Comparison of ENCODE assay signal across 28 cellular contexts in the genomic region with DNA sequence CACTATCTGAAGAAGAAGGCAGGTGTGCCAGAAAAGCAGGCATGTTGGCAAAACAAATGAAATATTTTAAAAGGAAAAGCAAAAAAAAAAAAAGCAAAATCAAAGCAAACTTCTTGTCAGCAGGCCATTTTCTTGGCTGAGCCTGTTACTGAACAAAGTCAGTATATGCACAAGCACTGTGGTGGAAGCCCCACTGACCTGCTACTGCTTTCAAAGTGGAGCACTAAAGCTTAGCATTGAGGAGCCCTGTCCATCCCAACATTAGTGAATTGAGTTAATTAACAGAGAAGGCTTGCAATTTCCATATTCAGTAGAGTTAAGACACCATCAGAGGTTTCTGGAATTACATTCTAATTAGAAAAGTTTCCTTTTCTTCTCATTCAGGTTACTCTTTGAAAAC.
DNase-seq lines count a peak whose midpoint lies in the region; ATAC-seq and TF ChIP-seq lines count a peak whose summit lies in the region.
"Had no signal": no experiment of that assay in that cellular context is flagged by ENCODE, and none has a peak within 500 bp of the region (broad histone marks: within the 10 kb centered on the region; RNA-seq: fewer than 3 reads in every experiment).

No MANE protein-coding gene starts in this region.

- H3K4me3 Mint-ChIP-seq in MCF 10A (ENCODE audit: unreplicated experiment), result no peak overlapping the region
- H3K4me3 Mint-ChIP-seq in WTC11, result no peak overlapping the region
- H3K4me3 Mint-ChIP-seq: activated CD4-positive, alpha-beta T cell treated with anti-CD3 and anti-CD28 coated beads for 36 hours; activated CD8-positive, alpha-beta T cell treated with anti-CD3 and anti-CD28 coated beads for 36 hours; activated naive CD4-positive, alpha-beta T cell treated with anti-CD3 and anti-CD28 coated beads, Interleukin-2, amount 10 ng/mL, durations not matched to agents 7 days and 5 days; activated T-helper 1 cell treated with anti-CD3 and anti-CD28 coated beads, Interleukin-12 subunit alpha, Interleukin-12 subunit beta, Interleukin-2, Interleukin-4 antibody, amounts not matched to agents 30 ng/mL and 10 ng/mL and 1 ng/mL, durations not matched to agents 14 hours and 24 hours and 36 hours; CD4-positive, alpha-beta T cell; naive thymus-derived CD8-positive, alpha-beta T cell had no signal

- H3K27me3 ChIP-seq in breast epithelium (no peaks in the 10 kb centered on the region), aorta (ENCODE audit: control insufficient read depth in 1 of 2, insufficient read depth in 2 of 2, low read length in 1 of 2) (no peaks in the 10 kb centered on the region)
- H3K27me3 ChIP-seq: brain microvascular endothelial cell, dorsolateral prefrontal cortex, tibial artery, vagina had no signal

- H3K4me3 ChIP-seq in breast epithelium, result no peak overlapping the region
- no peak overlapping the region for H3K4me3 ChIP-seq in aorta (ENCODE audit: low read length in 2 of 2)
- H3K4me3 ChIP-seq: GM12878, lung, PC-9, psoas muscle, tibial artery, vagina had no signal

- H3K4me1 Mint-ChIP-seq in MCF 10A (ENCODE audit: insufficient read depth, unreplicated experiment) (peaks cover 17% of the 10 kb centered on the region), WTC11 (peaks cover 15% of the 10 kb centered on the region)
- H3K4me1 Mint-ChIP-seq: activated CD4-positive, alpha-beta T cell treated with anti-CD3 and anti-CD28 coated beads for 36 hours; activated naive CD4-positive, alpha-beta T cell treated with anti-CD3 and anti-CD28 coated beads, Interleukin-2, amount 10 ng/mL, durations not matched to agents 7 days and 5 days had no signal

- no peaks in the 10 kb centered on the region for H3K4me1 ChIP-seq in breast epithelium
- H3K4me1 ChIP-seq in aorta (ENCODE audit: control insufficient read depth in 1 of 2, insufficient read depth in 2 of 2, low read length in 2 of 2), result no peaks in the 10 kb centered on the region
- H3K4me1 ChIP-seq: psoas muscle, tibial artery had no signal

- DNase-seq in DMS53 (lab: John Stamatoyannopoulos, UW) (peak; percentile 30), DMS53 treated with DMSO at 0.1 percent for 48 hours (lab: John Stamatoyannopoulos, UW; ENCODE audit: unreplicated experiment) (no peak), MCF 10A (ENCODE audit: unreplicated experiment) (no peak), breast epithelium (ENCODE audit: low spot score in 2 of 2) (no peak), WTC11 (ENCODE audit: low spot score) (no peak), retina (peak; percentile 47), NCI-H774 (lab: John Stamatoyannopoulos, UW) (no peak), aorta (no peak)
- DNase-seq: activated CD4-positive, alpha-beta T cell treated with anti-CD3 and anti-CD28 coated beads for 36 hours; activated CD8-positive, alpha-beta memory T cell treated with anti-CD3 and anti-CD28 coated beads, Interleukin-2, amount 50 U/mL, for 48 hours; activated CD8-positive, alpha-beta T cell treated with anti-CD3 and anti-CD28 coated beads for 36 hours; activated naive CD4-positive, alpha-beta T cell treated with anti-CD3 and anti-CD28 coated beads, Interleukin-2, amount 10 ng/mL, durations not matched to agents 7 days and 5 days; brain microvascular endothelial cell; CD4-positive, alpha-beta T cell; dorsolateral prefrontal cortex; naive thymus-derived CD8-positive, alpha-beta T cell; NCI-H187 treated with DMSO at 0.1 percent for 48 hours; NCI-H2227 treated with DMSO at 0.1 percent for 48 hours; occipital lobe; PC-9; psoas muscle; stimulated activated CD4-positive, alpha-beta T cell treated with anti-CD3 and anti-CD28 coated beads, Interleukin-4, amount 100 ng/mL, for 24 hours; tibial artery had no signal

- no peak for TF ChIP-seq CTCF in MCF 10A (IDR thresholded peaks at IDR 0.05; ENCODE audit: unreplicated experiment)
- no peak for TF ChIP-seq CTCF in breast epithelium (IDR thresholded peaks at IDR 0.05)
- no peak for TF ChIP-seq CTCF in WTC11 (IDR thresholded peaks at IDR 0.05)

- ATAC-seq in WTC11, result peak; percentile 75
- ATAC-seq in aorta (ENCODE audit: low FRiP score), result no peak
- ATAC-seq: activated CD4-positive, alpha-beta T cell treated with anti-CD3 and anti-CD28 coated beads for 36 hours; activated CD8-positive, alpha-beta T cell treated with anti-CD3 and anti-CD28 coated beads for 36 hours; GM12878; naive thymus-derived CD8-positive, alpha-beta T cell; psoas muscle; Right ventricle myocardium inferior had no signal

- H3K36me3 ChIP-seq in breast epithelium (no peaks in the 10 kb centered on the region), aorta (ENCODE audit: control insufficient read depth in 1 of 2, insufficient read depth in 2 of 2, low read length in 1 of 2) (no peaks in the 10 kb centered on the region)
- H3K36me3 ChIP-seq: brain microvascular endothelial cell, tibial artery, vagina had no signal

- no TSS peak for BruUV-seq in MCF 10A (replicated peaks; lab: Mats Ljungman, UMichigan)

- H3K27ac Mint-ChIP-seq in MCF 10A (ENCODE audit: low read depth, unreplicated experiment) (peak overlapping the region; percentile 92), WTC11 (no peak overlapping the region)
- H3K27ac Mint-ChIP-seq: activated CD4-positive, alpha-beta T cell treated with anti-CD3 and anti-CD28 coated beads for 36 hours; activated CD8-positive, alpha-beta T cell treated with anti-CD3 and anti-CD28 coated beads for 36 hours; activated naive CD4-positive, alpha-beta T cell treated with anti-CD3 and anti-CD28 coated beads, Interleukin-2, amount 10 ng/mL, durations not matched to agents 7 days and 5 days; activated T-helper 1 cell treated with anti-CD3 and anti-CD28 coated beads, Interleukin-12 subunit alpha, Interleukin-12 subunit beta, Interleukin-2, Interleukin-4 antibody, amounts not matched to agents 30 ng/mL and 10 ng/mL and 1 ng/mL, durations not matched to agents 14 hours and 24 hours and 36 hours; CD4-positive, alpha-beta T cell; naive thymus-derived CD8-positive, alpha-beta T cell had no signal

- POLR2A ChIA-PET in MCF 10A (lab: Yijun Ruan, JAX) (interaction anchor here (1.6 kb wide), 1 partner anchor 21 kb away, joined by 7 read pairs; no protein-coding TSS in a partner anchor), WTC11 (lab: Charles Lee) (no interaction called here)

- CTCF ChIA-PET in MCF 10A (lab: Yijun Ruan, JAX), result interaction anchor here (0.6 to 1.2 kb wide), 3 partner anchors 11 to 1530 kb away, joined by 4 to 5 read pairs (median 4); no protein-coding TSS in a partner anchor
- CTCF ChIA-PET in WTC11 (lab: Charles Lee), result interaction anchor here (1.1 kb wide), 1 partner anchor 568 kb away, joined by 4 read pairs; no protein-coding TSS in a partner anchor

- intact Hi-C loops in MCF 10A (cut with micrococcal nuclease), result no loop called here
- intact Hi-C loops in breast epithelium (cut with DNase I; ENCODE audit: low total_unique reads), result no loop called here
- intact Hi-C loops in aorta (cut with DNase I), result no loop called here

- H3K9me3 ChIP-seq in breast epithelium, result no peaks in the 10 kb centered on the region
- no peaks in the 10 kb centered on the region for H3K9me3 ChIP-seq in aorta (ENCODE audit: control insufficient read depth, low read length)
- H3K9me3 ChIP-seq: psoas muscle, tibial artery, vagina had no signal

- no peaks in the 10 kb centered on the region for H3K27me3 Mint-ChIP-seq in MCF 10A (ENCODE audit: insufficient read depth, unreplicated experiment)
- H3K27me3 Mint-ChIP-seq in WTC11 (ENCODE audit: low read depth), result no peaks in the 10 kb centered on the region
- H3K27me3 Mint-ChIP-seq: activated CD4-positive, alpha-beta T cell treated with anti-CD3 and anti-CD28 coated beads for 36 hours; activated CD8-positive, alpha-beta T cell treated with anti-CD3 and anti-CD28 coated beads for 36 hours; activated naive CD4-positive, alpha-beta T cell treated with anti-CD3 and anti-CD28 coated beads, Interleukin-2, amount 10 ng/mL, durations not matched to agents 7 days and 5 days; CD4-positive, alpha-beta T cell; naive thymus-derived CD8-positive, alpha-beta T cell had no signal

- no peak for TF ChIP-seq POLR2A in breast epithelium (IDR thresholded peaks at IDR 0.05)

- H3K9me3 Mint-ChIP-seq in MCF 10A (ENCODE audit: unreplicated experiment) (no peaks in the 10 kb centered on the region), WTC11 (no peaks in the 10 kb centered on the region)
- H3K9me3 Mint-ChIP-seq: activated naive CD4-positive, alpha-beta T cell treated with anti-CD3 and anti-CD28 coated beads, Interleukin-2, amount 10 ng/mL, durations not matched to agents 7 days and 5 days; activated T-helper 1 cell treated with anti-CD3 and anti-CD28 coated beads, Interleukin-12 subunit alpha, Interleukin-12 subunit beta, Interleukin-2, Interleukin-4 antibody, amounts not matched to agents 30 ng/mL and 10 ng/mL and 1 ng/mL, durations not matched to agents 14 hours and 24 hours and 36 hours; CD4-positive, alpha-beta T cell had no signal

- no peaks in the 10 kb centered on the region for H3K36me3 Mint-ChIP-seq in MCF 10A (ENCODE audit: insufficient read depth, unreplicated experiment)
- H3K36me3 Mint-ChIP-seq in WTC11, result no peaks in the 10 kb centered on the region
- H3K36me3 Mint-ChIP-seq: activated naive CD4-positive, alpha-beta T cell treated with anti-CD3 and anti-CD28 coated beads, Interleukin-2, amount 10 ng/mL, durations not matched to agents 7 days and 5 days; naive thymus-derived CD8-positive, alpha-beta T cell had no signal

- H3K27ac ChIP-seq in breast epithelium (no peak overlapping the region), aorta (ENCODE audit: low read depth in 1 of 2, low read length in 2 of 2) (no peak overlapping the region)
- H3K27ac ChIP-seq: psoas muscle, tibial artery, vagina had no signal

TF ChIP-seq in WTC11, 78 proteins besides CTCF, POLR2A, EP300 and RAD21:
- no peak for TF ChIP-seq ZBTB21 (CRISPR knock-in tag; IDR thresholded peaks at IDR 0.05; ENCODE audit: borderline replicate concordance)

Comparison
In these comparisons a context has a peak if more than half of its experiments do, and no peak if none do; other contexts are left out.
1. DNase-seq: peak in DMS53 (single experiment) and retina (single experiment); none in DMS53 treated with DMSO at 0.1 percent for 48 hours (single experiment), MCF 10A (single experiment), breast epithelium (0 of 2), WTC11 (single experiment), NCI-H774 (single experiment) and aorta (0 of 2).